ENCODE assay signal across 8 cellular contexts in genomic region chr14:88562831-88563686, GRCh38. TPM values are rescaled to one million over a fixed set of nuclear protein-coding genes. Genes with fewer than 3 reads are reported as not detected.
DNase-seq lines count a peak whose midpoint lies in the region; ATAC-seq and TF ChIP-seq lines count a peak whose summit lies in the region.

TSS of gene ZC3H14 (plus strand) at chr14:88563037. CDS start at chr14:88563134, 97 bp downstream.

- peaks cover 12% of the 10 kb centered on the region for H3K27me3 Mint-ChIP-seq in activated CD4-positive, alpha-beta T cell treated with anti-CD3 and anti-CD28 coated beads for 36 hours
- H3K27me3 Mint-ChIP-seq in chondrocyte (ENCODE audit: low read depth) = no peaks in the 10 kb centered on the region

- POLR2A ChIA-PET in activated CD4-positive, alpha-beta T cell treated with anti-CD3 and anti-CD28 coated beads for 36 hours (lab: Charles Lee) = interaction anchor here (1.3 kb wide), 1 partner anchor 32 kb away, joined by 4 read pairs; no protein-coding TSS in a partner anchor

- peak within 1 kb of the TSS; percentile 83 for H3K4me3 Mint-ChIP-seq in activated CD4-positive, alpha-beta T cell treated with anti-CD3 and anti-CD28 coated beads for 36 hours
- peak within 1 kb of the TSS; percentile 76 for H3K4me3 Mint-ChIP-seq in chondrocyte (ENCODE audit: unreplicated experiment)

- peak within 1 kb of the TSS; percentile 92 for H3K27ac Mint-ChIP-seq in activated CD4-positive, alpha-beta T cell treated with anti-CD3 and anti-CD28 coated beads for 36 hours
- H3K27ac Mint-ChIP-seq in chondrocyte (ENCODE audit: unreplicated experiment) = peak within 1 kb of the TSS; percentile 95

- intact Hi-C loops in activated CD4-positive, alpha-beta T cell treated with anti-CD3 and anti-CD28 coated beads for 36 hours (cut with DNase I, micrococcal nuclease) = loop anchor here (1.0 to 10.0 kb wide), 12 partner anchors 36 to 1393 kb away; partner anchors contain the start of genes EML5 (in 2 of the 2), GPR65 (in 2 of the 2), TTC8 (in 2 of the 2) and GALC (in 1 of the 2)

- peak; percentile 87 for ATAC-seq in HG03378 (IDR thresholded peaks at IDR 0.05; ENCODE audit: unreplicated experiment)
- ATAC-seq in activated CD4-positive, alpha-beta T cell treated with anti-CD3 and anti-CD28 coated beads for 36 hours = peak; percentile 94

- no peaks in the 10 kb centered on the region for H3K9me3 Mint-ChIP-seq in activated CD4-positive, alpha-beta T cell treated with anti-CD3 and anti-CD28 coated beads for 36 hours (ENCODE audit: low read depth)
- no peaks in the 10 kb centered on the region for H3K9me3 Mint-ChIP-seq in chondrocyte (ENCODE audit: low read depth)

- H3K27me3 ChIP-seq in BE2C = no peaks in the 10 kb centered on the region

- no peaks in the 10 kb centered on the region for H3K4me1 ChIP-seq in BE2C

- CTCF ChIA-PET in activated CD4-positive, alpha-beta T cell treated with anti-CD3 and anti-CD28 coated beads for 36 hours (lab: Charles Lee) = interaction anchor here (0.6 kb wide), 1 partner anchor 179 kb away, joined by 3 read pairs; no protein-coding TSS in a partner anchor

- peak; percentile 76 for TF ChIP-seq POLR2A in GM19099 (IDR thresholded peaks at IDR 0.05; ENCODE audit: extremely low read depth, insufficient read length, low read depth)

- peaks cover 6% of the 10 kb centered on the region for H3K36me3 ChIP-seq in BE2C

- peak; percentile 94 for DNase-seq in BE2C
- DNase-seq in NCI-H510A treated with DMSO at 0.1 percent for 48 hours (lab: John Stamatoyannopoulos, UW) = peak; percentile 77
- peak; percentile 91 for DNase-seq in activated CD4-positive, alpha-beta T cell treated with anti-CD3 and anti-CD28 coated beads for 36 hours
- DNase-seq in chondrocyte (ENCODE audit: low spot score) = peak; percentile 92
- peak; percentile 90 for DNase-seq in kidney tubule cell (ENCODE audit: low spot score)
- peak; percentile 84 to 85 for DNase-seq in stimulated activated CD4-positive, alpha-beta T cell treated with anti-CD3 and anti-CD28 coated beads, Interleukin-1b, Interleukin-23, amount 100 ng/mL, for 4 hours (ENCODE audit: low read depth in 2 of 2)

- H3K9me3 ChIP-seq in BE2C = no peaks in the 10 kb centered on the region

- H3K4me3 ChIP-seq in BE2C (ENCODE audit: low read depth, low read length) = peak within 1 kb of the TSS; percentile 78

- H3K4me1 Mint-ChIP-seq in activated CD4-positive, alpha-beta T cell treated with anti-CD3 and anti-CD28 coated beads for 36 hours = peaks cover 31% of the 10 kb centered on the region
- peaks cover 23% of the 10 kb centered on the region for H3K4me1 Mint-ChIP-seq in chondrocyte (ENCODE audit: low read depth)

- TF ChIP-seq CTCF in BE2C (IDR thresholded peaks at IDR 0.05; ENCODE audit: low read depth, low read length) (peak; percentile 15; the same call in 1 of the 2 replicates), chondrocyte (IDR thresholded peaks at IDR 0.05) (peak; percentile 35)

- peaks cover 12% of the 10 kb centered on the region for H3K36me3 Mint-ChIP-seq in activated CD4-positive, alpha-beta T cell treated with anti-CD3 and anti-CD28 coated beads for 36 hours (ENCODE audit: low read depth)
- peaks cover 3% of the 10 kb centered on the region for H3K36me3 Mint-ChIP-seq in chondrocyte (ENCODE audit: low read depth)

RNA-seq across cellular contexts. Expression of gene ZC3H14, which starts in this region (rescaled TPM):
- 81.7 TPM for polyA plus RNA-seq in BE2C (2012; ENCODE audit: insufficient read depth, insufficient read length, low read depth)
- 10 to 100 TPM; 46.9 to 63.6 TPM for total RNA-seq in activated CD4-positive, alpha-beta T cell treated with anti-CD3 and anti-CD28 coated beads for 36 hours
- 46.7 to 57.8 TPM (median 55.1 TPM) in 3 replicates for total RNA-seq in chondrocyte

Comparison
In these comparisons a context has a peak if more than half of its experiments do, and no peak if none do; other contexts are left out.
1. Peak in every context shown above with its lines: DNase-seq, ATAC-seq and H3K4me3 ChIP-seq.